In the genomic region with DNA sequence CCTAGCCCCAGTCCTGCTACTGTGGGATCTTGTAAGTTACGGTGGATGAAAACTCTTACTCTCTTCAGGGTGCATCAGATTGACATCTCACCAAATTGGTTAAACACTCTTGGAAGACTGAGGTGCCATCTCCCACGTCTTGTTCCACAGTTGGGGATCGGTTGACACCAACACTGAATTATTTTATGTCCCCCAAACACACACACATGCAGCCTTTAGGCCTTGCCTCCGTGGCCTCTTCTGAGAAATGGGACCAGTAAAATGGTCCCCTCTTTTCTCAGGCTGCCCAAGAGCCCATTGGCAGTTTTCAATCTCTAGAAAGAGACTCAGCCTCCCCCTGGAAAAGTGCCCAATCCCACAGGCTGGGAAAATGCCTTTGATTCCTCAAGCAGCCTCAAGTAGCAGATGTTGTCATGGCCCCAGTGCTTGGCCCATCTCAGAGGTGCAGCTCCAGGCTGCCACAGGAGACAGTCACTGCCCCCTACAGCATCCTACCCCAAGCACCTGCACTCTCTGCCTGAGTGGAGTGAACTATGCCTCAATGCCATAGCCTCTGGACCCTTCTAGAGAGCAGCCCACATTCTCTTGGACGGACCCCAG, we compare ENCODE assay signal across 18 cellular contexts.
DNase-seq lines count a peak whose midpoint lies in the region; ATAC-seq and TF ChIP-seq lines count a peak whose summit lies in the region.
"Had no signal": no experiment of that assay in that cellular context is flagged by ENCODE, and none has a peak within 500 bp of the region (broad histone marks: within the 10 kb centered on the region; RNA-seq: fewer than 3 reads in every experiment).

No MANE protein-coding gene starts in this region.

- CTCF ChIA-PET in PC-3 (lab: Charles Lee): no interaction called here

- H3K27ac ChIP-seq in PC-3 (ENCODE audit: low read length): peak overlapping the region; percentile 91
- no peak overlapping the region for H3K27ac ChIP-seq in upper lobe of right lung

- H3K9me3 Mint-ChIP-seq in activated T-helper 1 cell treated with anti-CD3 and anti-CD28 coated beads, Interleukin-12 subunit alpha, Interleukin-12 subunit beta, Interleukin-2, Interleukin-4 antibody, amounts not matched to agents 30 ng/mL and 10 ng/mL and 1 ng/mL, durations not matched to agents 14 hours and 24 hours and 36 hours: peaks cover 6% of the 10 kb centered on the region

- WGBS in lower leg skin, 2 donors: 90 to 92% methylated on average over 5 of the region's 5 CpGs

- no TSS peak for BruUV-seq in PC-3 (replicated peaks; lab: Mats Ljungman, UMichigan)

- intact Hi-C loops in PC-3 (cut with micrococcal nuclease) (loop anchor here (5.0 kb wide), 1 partner anchor 32 kb away; no protein-coding TSS in a partner anchor), lower leg skin (cut with DNase I; ENCODE audit: low total_unique reads) (no loop called here), upper lobe of right lung (cut with DNase I) (no loop called here)
- intact Hi-C loops in activated T-helper 1 cell treated with anti-CD3 and anti-CD28 coated beads, Interleukin-12 subunit alpha, Interleukin-12 subunit beta, Interleukin-2, Interleukin-4 antibody, amounts not matched to agents 30 ng/mL and 10 ng/mL and 1 ng/mL, durations not matched to agents 14 hours and 24 hours and 36 hours (cut with micrococcal nuclease): no loop called here

- H3K79me2 ChIP-seq in PC-3 (ENCODE audit: low read length): no peaks in the 10 kb centered on the region

- H3K9me3 ChIP-seq in PC-3 (ENCODE audit: low read length) (no peaks in the 10 kb centered on the region), upper lobe of right lung (peaks cover 5% of the 10 kb centered on the region)

- H3K4me3 ChIP-seq in PC-3 (ENCODE audit: low read length): no peak overlapping the region
- no peak overlapping the region for H3K4me3 ChIP-seq in lower leg skin (ENCODE audit: low read depth, poor library complexity, severe bottlenecking)
- no peak overlapping the region for H3K4me3 ChIP-seq in upper lobe of right lung

- no peak for TF ChIP-seq POLR2A in lower leg skin (IDR thresholded peaks at IDR 0.05)

- peak overlapping the region; percentile 72 for H3K4me2 ChIP-seq in PC-3 (ENCODE audit: low read length)

- H3K27me3 Mint-ChIP-seq in activated T-helper 1 cell treated with anti-CD3 and anti-CD28 coated beads, Interleukin-12 subunit alpha, Interleukin-12 subunit beta, Interleukin-2, Interleukin-4 antibody, amounts not matched to agents 30 ng/mL and 10 ng/mL and 1 ng/mL, durations not matched to agents 14 hours and 24 hours and 36 hours (ENCODE audit: insufficient read depth): peaks cover 14% of the 10 kb centered on the region

- no peaks in the 10 kb centered on the region for H3K27me3 ChIP-seq in PC-3 (ENCODE audit: low read length)
- H3K27me3 ChIP-seq in upper lobe of right lung: no peaks in the 10 kb centered on the region

- no peaks in the 10 kb centered on the region for H4K20me1 ChIP-seq in PC-3 (ENCODE audit: low read length)

- ATAC-seq in PC-3 (no peak), upper lobe of right lung (peak; percentile 14)

- H3K27ac Mint-ChIP-seq in activated T-helper 1 cell treated with anti-CD3 and anti-CD28 coated beads, Interleukin-12 subunit alpha, Interleukin-12 subunit beta, Interleukin-2, Interleukin-4 antibody, amounts not matched to agents 30 ng/mL and 10 ng/mL and 1 ng/mL, durations not matched to agents 14 hours and 24 hours and 36 hours: no peak overlapping the region
- H3K27ac Mint-ChIP-seq: B cell; CD4-positive, CD25-positive, alpha-beta regulatory T cell; IgD-negative memory B cell had no signal

- H3K9me2 ChIP-seq in PC-3 (replicated peaks; ENCODE audit: low read length): no peaks in the 10 kb centered on the region

- no peak for DNase-seq in PC-3
- DNase-seq in activated CD8-positive, alpha-beta memory T cell treated with anti-CD3 and anti-CD28 coated beads, Interleukin-2, amount 50 U/mL, for 48 hours: peak; percentile 15
- peak; percentile 5 to 64 for DNase-seq in lower leg skin (ENCODE audit: low spot score in 2 of 2)
- DNase-seq in upper lobe of right lung: no peak
- DNase-seq in activated T-helper 1 cell treated with anti-CD3 and anti-CD28 coated beads, Interleukin-12 subunit alpha, Interleukin-12 subunit beta, Interleukin-2, Interleukin-4 antibody, amounts not matched to agents 30 ng/mL and 10 ng/mL and 1 ng/mL, durations not matched to agents 14 hours and 24 hours and 36 hours (ENCODE audit: low spot score): no peak
- no peak for DNase-seq in NCI-H146 (lab: John Stamatoyannopoulos, UW)
- DNase-seq in DMS153 treated with DMSO at 0.1 percent for 48 hours (lab: John Stamatoyannopoulos, UW; ENCODE audit: unreplicated experiment): no peak
- DNase-seq: CD4-positive, CD25-positive, alpha-beta regulatory T cell; H7; Kasumi-1; NCI-H1105; NCI-H1694 treated with DMSO at 0.1 percent for 48 hours; NCI-H2107; NCI-H2227 treated with DMSO at 0.1 percent for 48 hours; NCI-H524; SIG-M5 had no signal

- H3K36me3 Mint-ChIP-seq in activated T-helper 1 cell treated with anti-CD3 and anti-CD28 coated beads, Interleukin-12 subunit alpha, Interleukin-12 subunit beta, Interleukin-2, Interleukin-4 antibody, amounts not matched to agents 30 ng/mL and 10 ng/mL and 1 ng/mL, durations not matched to agents 14 hours and 24 hours and 36 hours (ENCODE audit: low read depth): no peaks in the 10 kb centered on the region
- H3K36me3 Mint-ChIP-seq: CD4-positive, CD25-positive, alpha-beta regulatory T cell had no signal

- no peak overlapping the region for H2AFZ ChIP-seq in PC-3 (ENCODE audit: low read length)

- TF ChIP-seq CTCF in PC-3 (conservative IDR thresholded peaks at IDR 0.05; ENCODE audit: low read depth, low read length) (no peak), lower leg skin (IDR thresholded peaks at IDR 0.05) (no peak), upper lobe of right lung (IDR thresholded peaks at IDR 0.05) (no peak)

- no peaks in the 10 kb centered on the region for H3K4me1 Mint-ChIP-seq in activated T-helper 1 cell treated with anti-CD3 and anti-CD28 coated beads, Interleukin-12 subunit alpha, Interleukin-12 subunit beta, Interleukin-2, Interleukin-4 antibody, amounts not matched to agents 30 ng/mL and 10 ng/mL and 1 ng/mL, durations not matched to agents 14 hours and 24 hours and 36 hours (ENCODE audit: low read depth)
- H3K4me1 Mint-ChIP-seq: B cell; CD4-positive, CD25-positive, alpha-beta regulatory T cell; IgD-negative memory B cell had no signal

- no peak overlapping the region for H3K4me3 Mint-ChIP-seq in activated T-helper 1 cell treated with anti-CD3 and anti-CD28 coated beads, Interleukin-12 subunit alpha, Interleukin-12 subunit beta, Interleukin-2, Interleukin-4 antibody, amounts not matched to agents 30 ng/mL and 10 ng/mL and 1 ng/mL, durations not matched to agents 14 hours and 24 hours and 36 hours
- H3K4me3 Mint-ChIP-seq: B cell had no signal

- POLR2A ChIA-PET in PC-3 (lab: Charles Lee; ENCODE audit: unreplicated experiment): no interaction called here

- peaks cover 3% of the 10 kb centered on the region for H3F3A ChIP-seq in PC-3 (ENCODE audit: low read length, unreplicated experiment)

- H3K4me1 ChIP-seq in PC-3 (ENCODE audit: insufficient read depth, low read length): peaks cover 31% of the 10 kb centered on the region
- H3K4me1 ChIP-seq in upper lobe of right lung: no peaks in the 10 kb centered on the region

- peak overlapping the region; percentile 20; the same call in 1 of the 2 replicates for H3K9ac ChIP-seq in PC-3 (ENCODE audit: low read length)

- H3K36me3 ChIP-seq in PC-3 (ENCODE audit: low read depth, low read length) (no peaks in the 10 kb centered on the region), upper lobe of right lung (no peaks in the 10 kb centered on the region)

Comparison
In these comparisons a context has a peak if more than half of its experiments do, and no peak if none do; other contexts are left out.
1. DNase-seq: peak in activated CD8-positive, alpha-beta memory T cell treated with anti-CD3 and anti-CD28 coated beads, Interleukin-2, amount 50 U/mL, for 48 hours (single experiment) and lower leg skin (2 of 2); none in PC-3 (single experiment), upper lobe of right lung (single experiment), activated T-helper 1 cell treated with anti-CD3 and anti-CD28 coated beads, Interleukin-12 subunit alpha, Interleukin-12 subunit beta, Interleukin-2, Interleukin-4 antibody, amounts not matched to agents 30 ng/mL and 10 ng/mL and 1 ng/mL, durations not matched to agents 14 hours and 24 hours and 36 hours (single experiment), NCI-H146 (single experiment) and DMS153 treated with DMSO at 0.1 percent for 48 hours (single experiment).